Comparison of ENCODE assay signal across 11 cellular contexts in the genomic region with DNA sequence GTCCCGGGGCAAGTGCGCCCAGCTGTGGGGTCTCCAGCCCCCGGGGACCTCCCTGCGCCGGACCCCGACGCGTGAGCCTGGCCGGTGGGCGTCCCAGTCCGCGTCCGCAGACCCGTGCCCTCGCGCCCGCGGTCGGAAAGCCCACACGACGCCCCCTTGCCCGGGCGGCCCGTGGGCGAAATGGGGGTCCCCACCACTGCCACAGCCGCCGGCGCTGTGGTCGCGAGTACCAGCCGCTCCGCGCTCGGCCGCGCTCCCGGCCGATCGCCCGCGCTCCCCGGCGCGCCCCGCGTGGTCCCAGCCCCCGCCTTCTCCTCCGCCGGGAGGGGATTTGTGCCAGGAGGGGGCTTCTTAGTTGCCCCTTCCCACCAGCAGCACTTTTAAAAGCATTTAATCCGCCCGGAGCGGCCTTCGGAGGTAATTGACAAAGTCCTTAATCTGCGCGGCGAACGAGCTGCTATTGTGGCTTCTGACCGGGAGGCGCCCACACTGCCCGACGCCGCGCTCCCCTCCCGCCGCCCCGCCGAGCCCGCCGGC. TPM values are rescaled to one million over a fixed set of nuclear protein-coding genes. Genes with fewer than 3 reads are reported as not detected.
DNase-seq lines count a peak whose midpoint lies in the region; ATAC-seq, FAIRE-seq and TF ChIP-seq lines count a peak whose summit lies in the region.
"Had no signal": no experiment of that assay in that cellular context is flagged by ENCODE, and none has a peak within 500 bp of the region (broad histone marks: within the 10 kb centered on the region; RNA-seq: fewer than 3 reads in every experiment).

No MANE protein-coding gene starts in this region.

- no peak overlapping the region for H2AFZ ChIP-seq in astrocyte (ENCODE audit: low read depth, low read length)

- H3K27ac ChIP-seq in astrocyte (ENCODE audit: low read depth, low read length) = no peak overlapping the region
- H3K27ac ChIP-seq in transverse colon = peak overlapping the region in 2 of 4 donors; percentile 61 to 84

- H3K27me3 ChIP-seq in astrocyte (ENCODE audit: insufficient read depth, low read length) = peaks cover 30% of the 10 kb centered on the region
- peaks cover 44% of the 10 kb centered on the region for H3K27me3 ChIP-seq in kidney epithelial cell (ENCODE audit: control insufficient read depth, insufficient read depth, low read length)
- peaks cover 75% of the 10 kb centered on the region for H3K27me3 ChIP-seq in transverse colon

- WGBS in transverse colon (ENCODE audit: low coverage in 1 of 2), 2 donors = 1% methylated on average over 15 of the region's 69 CpGs; no CpG with 5 or more reads in 1 of the 2 donors

- no peaks in the 10 kb centered on the region for H3K36me3 ChIP-seq in astrocyte (ENCODE audit: insufficient read depth, low read length)
- no peaks in the 10 kb centered on the region for H3K36me3 ChIP-seq in kidney epithelial cell (ENCODE audit: control insufficient read depth, insufficient read depth, low read length)
- H3K36me3 ChIP-seq in transverse colon = no peaks in the 10 kb centered on the region

- ATAC-seq in HG03565 (IDR thresholded peaks at IDR 0.05; ENCODE audit: unreplicated experiment) = no peak
- ATAC-seq in HG03378 (IDR thresholded peaks at IDR 0.05; ENCODE audit: unreplicated experiment) = no peak

- H3K4me3 ChIP-seq in astrocyte (ENCODE audit: insufficient read depth, low read depth, low read length) = peak overlapping the region; percentile 54
- H3K4me3 ChIP-seq in kidney epithelial cell (ENCODE audit: low read depth, low read length) = peak overlapping the region; percentile 41
- peak overlapping the region; percentile 42 to 64 (median 52) for H3K4me3 ChIP-seq in transverse colon

- TF ChIP-seq EP300 in transverse colon (IDR thresholded peaks at IDR 0.05; ENCODE audit: low read depth) = no peak

- peaks cover 88% of the 10 kb centered on the region for H3K27me3 Mint-ChIP-seq in activated naive CD4-positive, alpha-beta T cell treated with anti-CD3 and anti-CD28 coated beads, Interleukin-2, amount 10 ng/mL, durations not matched to agents 7 days and 5 days
- H3K27me3 Mint-ChIP-seq in activated naive CD4-positive, alpha-beta T cell treated with anti-CD3 and anti-CD28 coated beads for 36 hours (ENCODE audit: low read depth) = peaks cover 58% of the 10 kb centered on the region
- H3K27me3 Mint-ChIP-seq in astrocyte (ENCODE audit: low read depth, unreplicated experiment) = peaks cover 52% of the 10 kb centered on the region

- TF ChIP-seq CTCF in astrocyte (IDR thresholded peaks at IDR 0.05; ENCODE audit: insufficient read depth, low read depth, low read length) = no peak
- TF ChIP-seq CTCF in kidney epithelial cell (IDR thresholded peaks at IDR 0.05; ENCODE audit: insufficient read depth, low read length, poor library complexity, severe bottlenecking) = no peak
- TF ChIP-seq CTCF in transverse colon (IDR thresholded peaks at IDR 0.05) = no peak

- no peak overlapping the region for H3K27ac Mint-ChIP-seq in activated naive CD4-positive, alpha-beta T cell treated with anti-CD3 and anti-CD28 coated beads, Interleukin-2, amount 10 ng/mL, durations not matched to agents 7 days and 5 days
- no peak overlapping the region for H3K27ac Mint-ChIP-seq in activated naive CD4-positive, alpha-beta T cell treated with anti-CD3 and anti-CD28 coated beads for 36 hours
- no peak overlapping the region for H3K27ac Mint-ChIP-seq in astrocyte (ENCODE audit: unreplicated experiment)
- H3K27ac Mint-ChIP-seq: stimulated activated naive CD8-positive, alpha-beta T cell treated with anti-CD3 and anti-CD28 coated beads, Interleukin-15, amount 100 ng/mL, for 72 hours had no signal

- peak overlapping the region; percentile 91 for H3K4me2 ChIP-seq in astrocyte (ENCODE audit: low read length)

- H3K79me2 ChIP-seq in astrocyte (ENCODE audit: insufficient read depth, low read length) = no peaks in the 10 kb centered on the region

- CTCF ChIA-PET in activated naive CD4-positive, alpha-beta T cell treated with anti-CD3 and anti-CD28 coated beads, Interleukin-2, amount 10 ng/mL, durations not matched to agents 7 days and 5 days (lab: Charles Lee) = interaction anchor here (1.0 to 1.2 kb wide), 2 partner anchors 70 to 72 kb away, joined by 4 to 5 read pairs; no protein-coding TSS in a partner anchor
- CTCF ChIA-PET in activated naive CD4-positive, alpha-beta T cell treated with anti-CD3 and anti-CD28 coated beads for 36 hours (lab: Charles Lee) = no interaction called here

- H3K4me1 Mint-ChIP-seq in activated naive CD4-positive, alpha-beta T cell treated with anti-CD3 and anti-CD28 coated beads, Interleukin-2, amount 10 ng/mL, durations not matched to agents 7 days and 5 days = peaks cover 10% of the 10 kb centered on the region
- H3K4me1 Mint-ChIP-seq in activated naive CD4-positive, alpha-beta T cell treated with anti-CD3 and anti-CD28 coated beads for 36 hours (ENCODE audit: low read depth) = peaks cover 10% of the 10 kb centered on the region
- H3K4me1 Mint-ChIP-seq in astrocyte (ENCODE audit: low read depth, unreplicated experiment) = peaks cover 7% of the 10 kb centered on the region

- no peaks in the 10 kb centered on the region for H3K36me3 Mint-ChIP-seq in activated naive CD4-positive, alpha-beta T cell treated with anti-CD3 and anti-CD28 coated beads, Interleukin-2, amount 10 ng/mL, durations not matched to agents 7 days and 5 days
- H3K36me3 Mint-ChIP-seq in activated naive CD4-positive, alpha-beta T cell treated with anti-CD3 and anti-CD28 coated beads for 36 hours (ENCODE audit: low read depth) = no peaks in the 10 kb centered on the region
- H3K36me3 Mint-ChIP-seq in astrocyte (ENCODE audit: low read depth, unreplicated experiment) = no peaks in the 10 kb centered on the region

- DNase-seq in activated naive CD4-positive, alpha-beta T cell treated with anti-CD3 and anti-CD28 coated beads, Interleukin-2, amount 10 ng/mL, durations not matched to agents 7 days and 5 days = no peak
- no peak for DNase-seq in activated naive CD4-positive, alpha-beta T cell treated with anti-CD3 and anti-CD28 coated beads for 36 hours
- no peak for DNase-seq in astrocyte (ENCODE audit: low read depth)
- DNase-seq in kidney epithelial cell (ENCODE audit: low read depth) = no peak
- no peak for DNase-seq in transverse colon
- DNase-seq in stimulated activated CD4-positive, alpha-beta T cell treated with anti-CD3 and anti-CD28 coated beads, Interleukin-4, amount 100 ng/mL, for 4 hours = no peak
- DNase-seq: activated CD4-positive, CD25-positive, alpha-beta regulatory T cell; left cardiac atrium had no signal

- TF ChIP-seq POLR2A in transverse colon (IDR thresholded peaks at IDR 0.05) = no peak

- peak overlapping the region; percentile 41 for H3K4me3 Mint-ChIP-seq in activated naive CD4-positive, alpha-beta T cell treated with anti-CD3 and anti-CD28 coated beads, Interleukin-2, amount 10 ng/mL, durations not matched to agents 7 days and 5 days
- no peak overlapping the region for H3K4me3 Mint-ChIP-seq in activated naive CD4-positive, alpha-beta T cell treated with anti-CD3 and anti-CD28 coated beads for 36 hours
- no peak overlapping the region for H3K4me3 Mint-ChIP-seq in astrocyte (ENCODE audit: unreplicated experiment)

- intact Hi-C loops in activated naive CD4-positive, alpha-beta T cell treated with anti-CD3 and anti-CD28 coated beads for 36 hours (cut with micrococcal nuclease) = no loop called here
- intact Hi-C loops in transverse colon (cut with DNase I; ENCODE audit: low total_unique reads) = no loop called here

- peaks cover 21% of the 10 kb centered on the region for H3K4me1 ChIP-seq in astrocyte (ENCODE audit: insufficient read depth, low read length)
- peaks cover 4 to 40% (median 30%) of the 10 kb centered on the region in 4 donors for H3K4me1 ChIP-seq in transverse colon

- in situ Hi-C loops in transverse colon (cut with MboI; ENCODE audit: low pct_ligation_motif_present in 1 of 4, low pct_unique_long_range_greater_than_20kb in 1 of 4, low sequenced_read_pairs in 3 of 4) = no loop called here

- H4K20me1 ChIP-seq in astrocyte (ENCODE audit: insufficient read depth, low read length) = peaks cover 11% of the 10 kb centered on the region

- H3K9ac ChIP-seq in astrocyte (ENCODE audit: low read length) = no peak overlapping the region

- no peak for FAIRE-seq in astrocyte (lab: Jason Lieb, UNC)

- H3K9me3 Mint-ChIP-seq in activated naive CD4-positive, alpha-beta T cell treated with anti-CD3 and anti-CD28 coated beads, Interleukin-2, amount 10 ng/mL, durations not matched to agents 7 days and 5 days = no peaks in the 10 kb centered on the region
- H3K9me3 Mint-ChIP-seq in activated naive CD4-positive, alpha-beta T cell treated with anti-CD3 and anti-CD28 coated beads for 36 hours = no peaks in the 10 kb centered on the region
- H3K9me3 Mint-ChIP-seq in astrocyte (ENCODE audit: unreplicated experiment) = no peaks in the 10 kb centered on the region
- H3K9me3 Mint-ChIP-seq: stimulated activated naive CD8-positive, alpha-beta T cell treated with anti-CD3 and anti-CD28 coated beads, Interleukin-15, amount 100 ng/mL, for 72 hours had no signal

- H3K9me3 ChIP-seq in astrocyte (ENCODE audit: insufficient read depth, low read depth, low read length) (no peaks in the 10 kb centered on the region), transverse colon (no peaks in the 10 kb centered on the region)

RNA-seq across cellular contexts. Expression of gene FIBCD1, which starts 0.4 kb away (rescaled TPM):
- not detected for total RNA-seq in activated naive CD4-positive, alpha-beta T cell treated with anti-CD3 and anti-CD28 coated beads for 36 hours
- total RNA-seq in astrocyte (0.66 and 1.6 TPM in 2 replicates), kidney epithelial cell (2.3 and 2.6 TPM in 2 replicates), transverse colon (10 to 100 TPM in 1 of 4 donors, 1 to 10 TPM in 2, not detected in 1; 1.6 to 54.7 (median 3.3) TPM)

RNA-seq across cellular contexts. Expression of gene QRFP, which starts 42.9 kb away (rescaled TPM):
- total RNA-seq in activated naive CD4-positive, alpha-beta T cell treated with anti-CD3 and anti-CD28 coated beads for 36 hours = not detected
- total RNA-seq in astrocyte = not detected in 2 replicates
- total RNA-seq in kidney epithelial cell = not detected in 2 replicates
- not detected for total RNA-seq in transverse colon
- total RNA-seq: left cardiac atrium had no signal
